ENCODE assay signal across 7 cellular contexts in genomic region chr13:56903710-56904109, GRCh38.
"Had no signal": no experiment of that assay in that cellular context is flagged by ENCODE, and none has a peak within 500 bp of the region (broad histone marks: within the 10 kb centered on the region; RNA-seq: fewer than 3 reads in every experiment).

No MANE protein-coding gene starts in this region.

- DNase-seq: IMR-90, KBM-7, KG1 had no signal

- H3K36me3 Mint-ChIP-seq: IgD-negative memory B cell had no signal

- H3K4me3 ChIP-seq: K562 had no signal

- ATAC-seq: HepG2, K562 had no signal

- H3K27ac ChIP-seq: HL-60 had no signal

- H3K4me3 Mint-ChIP-seq: IgD-negative memory B cell had no signal

- H3K27me3 Mint-ChIP-seq: IgD-negative memory B cell had no signal

- H3K27ac Mint-ChIP-seq: IgD-negative memory B cell had no signal
